In genomic region chr1:40951943-40952743, GRCh38 we compare ENCODE assay signal across 7 cellular contexts. TPM values are rescaled to one million over a fixed set of nuclear protein-coding genes. Genes with fewer than 3 reads are reported as not detected.
DNase-seq lines count a peak whose midpoint lies in the region; ATAC-seq and TF ChIP-seq lines count a peak whose summit lies in the region.

No MANE protein-coding gene starts in this region.

- 23 to 29% methylated on average over 13 to 17 of the region's 17 CpGs for WGBS in body of pancreas, 2 donors

- no peaks in the 10 kb centered on the region for H3K36me3 ChIP-seq in body of pancreas (replicated peaks in 1 of 2; ENCODE audit: insufficient read depth in 1 of 2, low read depth in 2 of 2)

- peaks cover 17% of the 10 kb centered on the region for H3K4me1 ChIP-seq in body of pancreas

- H3K27ac ChIP-seq in body of pancreas = no peak overlapping the region

- H3K4me3 ChIP-seq in GM12865 (ENCODE audit: low read depth, low read length) (no peak overlapping the region), body of pancreas (no peak overlapping the region)

- no peaks in the 10 kb centered on the region for H3K27me3 ChIP-seq in body of pancreas

- ATAC-seq in body of pancreas = peak; percentile 82
- ATAC-seq in GM18868 (IDR thresholded peaks at IDR 0.05; ENCODE audit: unreplicated experiment) = no peak

- no peaks in the 10 kb centered on the region for H3K9me3 ChIP-seq in body of pancreas

- no peak for TF ChIP-seq POLR2A in body of pancreas (IDR thresholded peaks at IDR 0.05)

- peak; percentile 51 for DNase-seq in GM12865 (ENCODE audit: low read depth)
- peak; percentile 20 for DNase-seq in NCI-H1417 treated with DMSO at 0.1 percent for 48 hours (lab: John Stamatoyannopoulos, UW)
- DNase-seq in T1000 (lab: John Stamatoyannopoulos, UW) = peak; percentile 54
- peak; percentile 84 to 88 (median 86) for DNase-seq in body of pancreas
- DNase-seq in inferior parietal cortex (ENCODE audit: extremely low spot score) = peak; percentile 83
- DNase-seq in stimulated activated CD4-positive, alpha-beta T cell treated with anti-CD3 and anti-CD28 coated beads, Interleukin-1b, Interleukin-23, amount 100 ng/mL, for 24 hours (ENCODE audit: low read depth in 4 of 4, low spot score in 1 of 4) = peak; percentile 30 to 45 (median 36)

- intact Hi-C loops in body of pancreas (cut with DNase I) = loop anchor here (5.0 kb wide), 1 partner anchor 105 kb away; no protein-coding TSS in a partner anchor

- TF ChIP-seq CTCF in GM12865 (IDR thresholded peaks at IDR 0.05; ENCODE audit: insufficient read depth, low read depth, low read length, missing control alignments) = peak; percentile 91
- TF ChIP-seq CTCF in body of pancreas (IDR thresholded peaks at IDR 0.05) = peak; percentile 85 to 97 (median 96)

RNA-seq across cellular contexts. Expression of gene CTPS1, which starts 27.4 kb away (rescaled TPM):
- total RNA-seq in body of pancreas = 10 to 100 TPM in 1 of 2 donors, 1 to 10 TPM in 1; 8.9 to 13.0 TPM

Comparison
In these comparisons a context has a peak if more than half of its experiments do, and no peak if none do; other contexts are left out.
1. DNase-seq: peak in every context shown above with its lines; median percentile 86 in body of pancreas; 83 in inferior parietal cortex; 54 in T1000; 51 in GM12865; 36 in stimulated activated CD4-positive, alpha-beta T cell treated with anti-CD3 and anti-CD28 coated beads, Interleukin-1b, Interleukin-23, amount 100 ng/mL, for 24 hours; 20 in NCI-H1417 treated with DMSO at 0.1 percent for 48 hours.